Comparison of ENCODE assay signal across 8 cellular contexts in genomic region chrX:19888419-19888879, GRCh38. TPM values are rescaled to one million over a fixed set of nuclear protein-coding genes. Genes with fewer than 3 reads are reported as not detected.
DNase-seq lines count a peak whose midpoint lies in the region; ATAC-seq and TF ChIP-seq lines count a peak whose summit lies in the region.

No MANE protein-coding gene starts in this region.

- H2AFZ ChIP-seq in PC-3 (ENCODE audit: low read length), result peak overlapping the region; percentile 97
- H2AFZ ChIP-seq in parathyroid adenoma, result peak overlapping the region; percentile 80

- intact Hi-C loops in PC-3 (cut with micrococcal nuclease) (loop anchor here (1.0 to 2.0 kb wide), 4 partner anchors 149 to 516 kb away; no protein-coding TSS in a partner anchor), left ventricle myocardium inferior (cut with micrococcal nuclease) (loop anchor here (10.0 kb wide), 1 partner anchor 294 kb away; no protein-coding TSS in a partner anchor)

- H3K4me2 ChIP-seq in PC-3 (ENCODE audit: low read length) (peak overlapping the region; percentile 94), parathyroid adenoma (ENCODE audit: low read length) (peak overlapping the region; percentile 77)

- H3K9me3 ChIP-seq in PC-3 (ENCODE audit: low read length) (no peaks in the 10 kb centered on the region), left ventricle myocardium inferior (replicated peaks) (no peaks in the 10 kb centered on the region), parathyroid adenoma (ENCODE audit: control insufficient read depth, low read length) (no peaks in the 10 kb centered on the region)

- CTCF ChIA-PET in PC-3 (lab: Charles Lee), result interaction anchor here (0.6 to 1.0 kb wide), 7 partner anchors 10 to 295 kb away, joined by 3 to 9 read pairs (median 5); no protein-coding TSS in a partner anchor

- H3K27ac ChIP-seq in HL-60 (replicated peaks) (peak overlapping the region; percentile 79), PC-3 (ENCODE audit: low read length) (peak overlapping the region; percentile 77), left ventricle myocardium inferior (replicated peaks) (peak overlapping the region; percentile 72), parathyroid adenoma (peak overlapping the region; percentile 84)

- no peaks in the 10 kb centered on the region for H3K9me2 ChIP-seq in PC-3 (replicated peaks; ENCODE audit: low read length)

- peaks cover 29% of the 10 kb centered on the region for H3K79me2 ChIP-seq in PC-3 (ENCODE audit: low read length)
- no peaks in the 10 kb centered on the region for H3K79me2 ChIP-seq in parathyroid adenoma

- BruUV-seq in PC-3 (replicated peaks; lab: Mats Ljungman, UMichigan), result TSS peak; percentile 95

- H3F3A ChIP-seq in PC-3 (ENCODE audit: low read length, unreplicated experiment), result no peaks in the 10 kb centered on the region

- H3K4me3 ChIP-seq in HL-60 (replicated peaks; ENCODE audit: insufficient read depth, low read length), result peak overlapping the region; percentile 60
- H3K4me3 ChIP-seq in PC-3 (ENCODE audit: low read length), result peak overlapping the region; percentile 73
- peak overlapping the region; percentile 81 for H3K4me3 ChIP-seq in left ventricle myocardium inferior
- peak overlapping the region; percentile 37 for H3K4me3 ChIP-seq in parathyroid adenoma (ENCODE audit: low read depth, low read length)

- DNase-seq in DMS114 treated with DMSO at 0.1 percent for 48 hours (lab: John Stamatoyannopoulos, UW; ENCODE audit: unreplicated experiment), result peak; percentile 79
- peak in 1 of 2 experiments; percentile 84 for DNase-seq in HL-60 (ENCODE audit: low read depth in 1 of 2, low spot score in 1 of 2)
- DNase-seq in PC-3, result peak; percentile 80
- DNase-seq in anterior cingulate cortex (lab: John Stamatoyannopoulos, UW), result peak in 43 of 58 donors; percentile 0 to 64 (median 20)
- no peak for DNase-seq in left ventricle myocardium inferior
- no peak for DNase-seq in NCI-H1436 treated with DMSO at 0.1 percent for 48 hours (lab: John Stamatoyannopoulos, UW)
- no peak for DNase-seq in T-helper 9 cell

- peak; percentile 6 for TF ChIP-seq CTCF in HL-60 (IDR thresholded peaks at IDR 0.05; ENCODE audit: insufficient read depth, low read length)
- peak; percentile 75 for TF ChIP-seq CTCF in PC-3 (conservative IDR thresholded peaks at IDR 0.05; ENCODE audit: low read depth, low read length)
- TF ChIP-seq CTCF in left ventricle myocardium inferior (IDR thresholded peaks at IDR 0.05; ENCODE audit: borderline replicate concordance), result peak; percentile 65
- peak; percentile 52 for TF ChIP-seq CTCF in parathyroid adenoma (IDR thresholded peaks at IDR 0.05)

- H3K27me3 ChIP-seq in HL-60 (ENCODE audit: insufficient read depth, poor library complexity, severe bottlenecking), result no peaks in the 10 kb centered on the region
- no peaks in the 10 kb centered on the region for H3K27me3 ChIP-seq in PC-3 (ENCODE audit: low read length)
- H3K27me3 ChIP-seq in left ventricle myocardium inferior (ENCODE audit: low read depth), result no peaks in the 10 kb centered on the region
- H3K27me3 ChIP-seq in parathyroid adenoma (ENCODE audit: control insufficient read depth, insufficient read depth, low read length), result no peaks in the 10 kb centered on the region

- H4K20me1 ChIP-seq in PC-3 (ENCODE audit: low read length), result peaks cover under 1% of the 10 kb centered on the region; the same call in 1 of the 2 replicates

- ATAC-seq in PC-3, result peak; percentile 65

- POLR2A ChIA-PET in PC-3 (lab: Charles Lee; ENCODE audit: unreplicated experiment), result no interaction called here

- peak overlapping the region; percentile 75 for H3K9ac ChIP-seq in PC-3 (ENCODE audit: low read length)
- H3K9ac ChIP-seq in parathyroid adenoma, result no peak overlapping the region

- H3K36me3 ChIP-seq in PC-3 (ENCODE audit: low read depth, low read length) (no peaks in the 10 kb centered on the region), left ventricle myocardium inferior (no peaks in the 10 kb centered on the region), parathyroid adenoma (ENCODE audit: control insufficient read depth, insufficient read depth, low read length) (no peaks in the 10 kb centered on the region)

- H3K4me1 ChIP-seq in PC-3 (ENCODE audit: insufficient read depth, low read length), result peaks cover 31% of the 10 kb centered on the region
- H3K4me1 ChIP-seq in left ventricle myocardium inferior, result peaks cover 14% of the 10 kb centered on the region
- H3K4me1 ChIP-seq in parathyroid adenoma, result no peaks in the 10 kb centered on the region

RNA-seq across cellular contexts. Expression of gene SH3KBP1, which starts 1.0 kb away (rescaled TPM):
- total RNA-seq in PC-3 (2014; rRNA removed), result 20.7 and 24.5 TPM in 2 replicates
- total RNA-seq in left ventricle myocardium inferior, result 37.2 TPM

Comparison
In these comparisons a context has a peak if more than half of its experiments do, and no peak if none do; other contexts are left out.
1. DNase-seq: peak in DMS114 treated with DMSO at 0.1 percent for 48 hours (single experiment), PC-3 (single experiment) and anterior cingulate cortex (43 of 58); none in left ventricle myocardium inferior (single experiment), NCI-H1436 treated with DMSO at 0.1 percent for 48 hours (single experiment) and T-helper 9 cell (single experiment).
2. CTCF ChIP-seq: peak in every context shown above with its lines; median percentile 75 in PC-3; 65 in left ventricle myocardium inferior; 52 in parathyroid adenoma; 6 in HL-60.
3. Peak in every context shown above with its lines, with median percentiles within 50 percentile points of each other: H3K27ac ChIP-seq and H3K4me3 ChIP-seq.